In the genomic region with DNA sequence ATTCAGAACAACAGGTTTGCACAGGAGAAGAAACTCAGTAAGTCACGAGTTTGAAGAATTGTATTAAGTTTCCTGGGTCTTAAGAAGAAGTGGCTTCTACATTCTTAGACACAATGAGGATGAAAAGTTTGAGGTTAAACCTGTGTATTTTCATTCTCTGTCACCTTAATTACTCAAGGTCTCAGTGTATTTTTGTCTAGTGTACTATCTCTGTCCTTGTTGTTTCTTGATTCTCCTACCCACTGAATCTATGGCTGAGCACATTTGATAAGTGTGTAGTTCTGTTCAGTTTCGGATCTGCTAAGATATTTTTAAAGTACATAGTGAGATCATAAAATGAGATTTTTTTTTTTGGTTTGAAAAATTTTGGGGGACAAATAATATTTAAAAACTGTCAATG, we compare ENCODE assay signal across 24 cellular contexts.
"Had no signal": no experiment of that assay in that cellular context is flagged by ENCODE, and none has a peak within 500 bp of the region (broad histone marks: within the 10 kb centered on the region; RNA-seq: fewer than 3 reads in every experiment).

No MANE protein-coding gene starts in this region.

- H3K4me1 Mint-ChIP-seq: mesothelial cell of epicardium; naive B cell; naive thymus-derived CD8-positive, alpha-beta T cell had no signal

- H3K4me3 Mint-ChIP-seq: mesothelial cell of epicardium; naive B cell; naive thymus-derived CD8-positive, alpha-beta T cell had no signal

- H3K27ac Mint-ChIP-seq: mesothelial cell of epicardium; naive B cell; naive thymus-derived CD8-positive, alpha-beta T cell had no signal

- FAIRE-seq: endothelial cell of umbilical vein, frontal cortex, islet of Langerhans, keratinocyte had no signal

- H3K27ac ChIP-seq: coronary artery, dorsolateral prefrontal cortex, esophagus muscularis mucosa, foreskin keratinocyte, heart right ventricle, left lung, lower lobe of right lung had no signal

- H3K4me3 ChIP-seq: coronary artery, dorsolateral prefrontal cortex, esophagus muscularis mucosa, heart right ventricle, left lung, lower lobe of right lung, mucosa of descending colon had no signal

- H3K36me3 Mint-ChIP-seq: mesothelial cell of epicardium; naive B cell; naive thymus-derived CD8-positive, alpha-beta T cell had no signal

- H3K9me3 ChIP-seq: esophagus muscularis mucosa, heart right ventricle, left lung, lower lobe of right lung, mucosa of descending colon had no signal

- ATAC-seq: foreskin keratinocyte; heart right ventricle; left cardiac atrium; left lung; left ventricle myocardium superior; lower lobe of right lung; mucosa of descending colon; naive thymus-derived CD8-positive, alpha-beta T cell had no signal

- DNase-seq: dermis blood vessel endothelial cell; dorsolateral prefrontal cortex; effector CD4-positive, alpha-beta T cell; effector memory CD4-positive, alpha-beta T cell; foreskin keratinocyte; glutamatergic neuron; head of caudate nucleus; heart right ventricle; hippocampal formation; left cardiac atrium; left lung; left ventricle myocardium superior; lower lobe of right lung; mesenchymal stem cell; mucosa of descending colon; naive B cell; naive thymus-derived CD8-positive, alpha-beta T cell had no signal

- H3K9me3 Mint-ChIP-seq: mesothelial cell of epicardium, naive B cell had no signal

- H3K27me3 Mint-ChIP-seq: naive B cell; naive thymus-derived CD8-positive, alpha-beta T cell had no signal

- H3K36me3 ChIP-seq: esophagus muscularis mucosa, heart right ventricle, left lung, lower lobe of right lung had no signal

- H3K27me3 ChIP-seq: dorsolateral prefrontal cortex, esophagus muscularis mucosa, foreskin keratinocyte, left lung had no signal

- H3K4me1 ChIP-seq: esophagus muscularis mucosa, foreskin keratinocyte, heart right ventricle, left lung, lower lobe of right lung had no signal
